In the genomic region with DNA sequence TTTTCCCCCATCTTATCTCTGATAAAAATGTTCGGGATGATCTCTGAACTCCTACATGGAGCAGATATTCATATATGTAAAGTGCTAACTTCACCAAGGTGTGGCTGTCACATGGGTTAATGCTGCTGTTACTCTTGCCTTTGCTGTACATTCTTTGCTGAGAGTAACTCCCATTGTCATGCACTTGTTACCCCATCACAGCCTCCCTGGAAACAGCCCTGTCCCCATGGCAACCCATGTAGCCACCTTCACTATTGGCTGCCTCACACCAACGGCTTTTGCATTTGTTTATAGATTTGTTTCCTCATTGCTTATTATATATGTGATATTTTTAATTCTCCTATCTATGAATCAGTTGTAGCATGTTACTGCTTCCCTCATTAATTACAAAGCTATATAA, we compare ENCODE assay signal across 19 cellular contexts. TPM values are rescaled to one million over a fixed set of nuclear protein-coding genes. Genes with fewer than 3 reads are reported as not detected.
DNase-seq lines count a peak whose midpoint lies in the region; ATAC-seq, FAIRE-seq and TF ChIP-seq lines count a peak whose summit lies in the region.
"Had no signal": no experiment of that assay in that cellular context is flagged by ENCODE, and none has a peak within 500 bp of the region (broad histone marks: within the 10 kb centered on the region; RNA-seq: fewer than 3 reads in every experiment).

No MANE protein-coding gene starts in this region.

- H3K4me1 Mint-ChIP-seq in CD8-positive, alpha-beta T cell (ENCODE audit: low read depth), result no peaks in the 10 kb centered on the region
- H3K4me1 Mint-ChIP-seq: CD8-positive, alpha-beta memory T cell had no signal

- DNase-seq in NCI-H748 (lab: John Stamatoyannopoulos, UW; ENCODE audit: unreplicated experiment), result peak; percentile 53
- DNase-seq in NCI-H748 treated with DMSO at 0.1 percent for 48 hours (lab: John Stamatoyannopoulos, UW), result no peak
- no peak for DNase-seq in H1 (ENCODE audit: low read depth in 1 of 2, low spot score in 2 of 2)
- no peak for DNase-seq in neuronal stem cell (ENCODE audit: low spot score)
- no peak for DNase-seq in cardiac septum (ENCODE audit: low spot score)
- no peak for DNase-seq in MG63
- DNase-seq in CD8-positive, alpha-beta T cell, result no peak
- DNase-seq: CD8-positive, alpha-beta memory T cell; NCI-H1092; NCI-H1436 treated with DMSO at 0.1 percent for 48 hours; NCI-H2029; NCI-H2227 treated with DMSO at 0.1 percent for 48 hours; NCI-H524; Peyer's patch; SW 1271 had no signal

- H3K23me2 ChIP-seq in H1 (ENCODE audit: low read depth, low read length), result no peaks in the 10 kb centered on the region

- no peak overlapping the region for H2BK5ac ChIP-seq in H1 (ENCODE audit: low read depth, low read length)
- H2BK5ac ChIP-seq in neuronal stem cell (ENCODE audit: low read length), result no peak overlapping the region

- no peak overlapping the region for H3K4me3 Mint-ChIP-seq in CD8-positive, alpha-beta T cell
- H3K4me3 Mint-ChIP-seq: CD8-positive, alpha-beta memory T cell had no signal

- no peak overlapping the region for H3K27ac Mint-ChIP-seq in CD8-positive, alpha-beta T cell
- H3K27ac Mint-ChIP-seq: CD8-positive, alpha-beta memory T cell had no signal

- H3K79me1 ChIP-seq in H1 (ENCODE audit: low read depth, low read length) (no peaks in the 10 kb centered on the region), neuronal stem cell (ENCODE audit: low read depth, low read length) (no peaks in the 10 kb centered on the region)

- H3K79me2 ChIP-seq in H1 (ENCODE audit: control insufficient read depth in 1 of 2, insufficient read depth in 2 of 2, low read length in 2 of 2), result no peaks in the 10 kb centered on the region

- H4K91ac ChIP-seq in H1 (replicated peaks; ENCODE audit: insufficient read length, low read length) (no peak overlapping the region), neuronal stem cell (ENCODE audit: low read depth, low read length, poor library complexity) (no peak overlapping the region)

- H2BK15ac ChIP-seq in H1 (ENCODE audit: low read length) (no peak overlapping the region), neuronal stem cell (ENCODE audit: low read length) (no peak overlapping the region)

- no peak for TF ChIP-seq CTCF in H1 (IDR thresholded peaks at IDR 0.05; ENCODE audit: control extremely low read depth in 1 of 3, insufficient read depth in 1 of 3, low read depth in 1 of 3, low read length in 3 of 3)
- TF ChIP-seq CTCF in CD8-positive, alpha-beta T cell (IDR thresholded peaks at IDR 0.05), result no peak

- H3K14ac ChIP-seq in H1 (ENCODE audit: insufficient read length) (no peak overlapping the region), neuronal stem cell (ENCODE audit: low read length) (no peak overlapping the region)

- no peak for TF ChIP-seq RAD21 in H1 (IDR thresholded peaks at IDR 0.05 in 1 of 2, conservative IDR thresholded peaks at IDR 0.05 in 1 of 2; ENCODE audit: low read depth in 2 of 2, low read length in 2 of 2)

- H2BK20ac ChIP-seq in H1 (ENCODE audit: low read length), result no peak overlapping the region

- H3K23ac ChIP-seq in H1 (ENCODE audit: insufficient read length), result no peak overlapping the region
- H3K23ac ChIP-seq in neuronal stem cell (ENCODE audit: low read depth, low read length, poor library complexity), result no peak overlapping the region

- H2AK5ac ChIP-seq in H1 (ENCODE audit: low read depth, low read length), result no peak overlapping the region
- H2AK5ac ChIP-seq in neuronal stem cell (ENCODE audit: low read depth, low read length), result no peak overlapping the region

- H3K36me3 Mint-ChIP-seq in CD8-positive, alpha-beta T cell, result no peaks in the 10 kb centered on the region

- no peak overlapping the region for H3K56ac ChIP-seq in H1 (replicated peaks; ENCODE audit: insufficient read length, low read depth, low read length)

- 89% methylated on average over 2 of the region's 2 CpGs; no CpG with 5 or more reads in 1 of the 2 experiments for WGBS in H1 (ENCODE audit: extremely low coverage in 1 of 2, insufficient coverage in 1 of 2, insufficient read length in 1 of 2, insufficient replicate concordance in 2 of 2, low coverage in 1 of 2, low lambda C conversion rate in 2 of 2, missing lambda C conversion rate in 1 of 2), 2 experiments
- no CpG with 5 or more reads among the region's 2 CpGs for WGBS in neuronal stem cell (ENCODE audit: extremely low coverage in 2 of 2, insufficient read length in 2 of 2, insufficient replicate concordance in 1 of 2), 2 donors

- H3K4me2 ChIP-seq in H1 (ENCODE audit: insufficient read depth in 1 of 2, low read depth in 2 of 2, low read length in 2 of 2) (no peak overlapping the region), neuronal stem cell (ENCODE audit: insufficient read depth, low read length, poor library complexity, severe bottlenecking) (no peak overlapping the region)
- H3K4me2 ChIP-seq: BLaER1 treated with 17β-estradiol and CSF1 and Interleukin-3, amounts not matched to agents 10 nM and 100 nM; KMS-11 had no signal

- TF ChIP-seq EP300 in H1 (IDR thresholded peaks at IDR 0.05; ENCODE audit: borderline replicate concordance in 1 of 2, low read depth in 2 of 2, low read length in 2 of 2), result no peak

- H3K4me3 ChIP-seq in H1 (ENCODE audit: extremely low read depth in 1 of 4, insufficient read depth in 2 of 4, low read depth in 3 of 4, low read length in 4 of 4) (no peak overlapping the region), neuronal stem cell (ENCODE audit: low read length in 2 of 2) (no peak overlapping the region), MG63 (no peak overlapping the region)
- no peak overlapping the region for H3K4me3 ChIP-seq in CD8-positive, alpha-beta T cell (ENCODE audit: low read depth, low read length)
- H3K4me3 ChIP-seq: BLaER1 treated with 17β-estradiol and CSF1 and Interleukin-3, amounts not matched to agents 10 nM and 100 nM; Peyer's patch had no signal

- H2AFZ ChIP-seq in H1 (ENCODE audit: low read length), result no peak overlapping the region
- H2AFZ ChIP-seq in neuronal stem cell (ENCODE audit: low read length), result no peak overlapping the region

- H4K5ac ChIP-seq in H1 (ENCODE audit: insufficient read length, low read depth, low read length), result no peak overlapping the region

- H3K27me3 ChIP-seq in H1 (replicated peaks in 1 of 4; ENCODE audit: control insufficient read depth in 3 of 4, extremely low read depth in 1 of 4, insufficient read depth in 3 of 4, low read length in 3 of 4), result no peaks in the 10 kb centered on the region
- no peaks in the 10 kb centered on the region for H3K27me3 ChIP-seq in neuronal stem cell (ENCODE audit: control insufficient read depth in 3 of 3, insufficient read depth in 3 of 3, low read depth in 1 of 3, low read length in 3 of 3)
- no peaks in the 10 kb centered on the region for H3K27me3 ChIP-seq in MG63
- peaks cover 4% of the 10 kb centered on the region for H3K27me3 ChIP-seq in CD8-positive, alpha-beta T cell (ENCODE audit: insufficient read depth, low read length)
- H3K27me3 ChIP-seq: BLaER1 treated with 17β-estradiol and CSF1 and Interleukin-3, amounts not matched to agents 10 nM and 100 nM; Peyer's patch had no signal

- H3K9ac ChIP-seq in H1 (replicated peaks in 1 of 4; ENCODE audit: extremely low read depth in 1 of 4, low read depth in 3 of 4, low read length in 3 of 4) (no peak overlapping the region), neuronal stem cell (ENCODE audit: low read depth, low read length, poor library complexity) (peak overlapping the region; percentile 37)
- H3K9ac ChIP-seq: BLaER1 treated with 17β-estradiol and CSF1 and Interleukin-3, amounts not matched to agents 10 nM and 100 nM; KMS-11 had no signal

- H4K20me1 ChIP-seq in H1 (replicated peaks in 1 of 2; ENCODE audit: control insufficient read depth in 1 of 2, insufficient read depth in 2 of 2, low read length in 2 of 2), result no peaks in the 10 kb centered on the region
- H4K20me1 ChIP-seq: BLaER1 treated with 17β-estradiol and CSF1 and Interleukin-3, amounts not matched to agents 10 nM and 100 nM had no signal

- peak; percentile 57 for ATAC-seq in HG03354 (IDR thresholded peaks at IDR 0.05; ENCODE audit: poor library complexity, severe bottlenecking, unreplicated experiment)
- no peak for ATAC-seq in CD8-positive, alpha-beta T cell

- TF ChIP-seq POLR2A in H1 (IDR thresholded peaks at IDR 0.05; ENCODE audit: control extremely low read depth in 1 of 2, low read depth in 2 of 2, low read length in 2 of 2), result no peak

- H3K4me1 ChIP-seq in H1 (replicated peaks in 1 of 4; ENCODE audit: control insufficient read depth in 3 of 4, insufficient read depth in 4 of 4, low read length in 3 of 4) (peaks cover 0 to 3% (median 1%) of the 10 kb centered on the region in 4 experiments; a peak in 2 of 7 replicates), neuronal stem cell (ENCODE audit: control insufficient read depth in 2 of 2, insufficient read depth in 1 of 2, low read depth in 1 of 2, low read length in 2 of 2) (peaks cover 0 to 1% of the 10 kb centered on the region in 2 donors)
- H3K4me1 ChIP-seq in CD8-positive, alpha-beta T cell (ENCODE audit: insufficient read depth, low read length), result no peaks in the 10 kb centered on the region
- H3K4me1 ChIP-seq: Peyer's patch had no signal

- POLR2A ChIA-PET in H1 (lab: Charles Lee; ENCODE audit: partially characterized antibody), result no interaction called here
- POLR2A ChIA-PET in CD8-positive, alpha-beta T cell (lab: Charles Lee), result no interaction called here

- H4K8ac ChIP-seq in H1 (ENCODE audit: extremely low read depth, insufficient read depth, low read length) (no peak overlapping the region), neuronal stem cell (ENCODE audit: low read depth, low read length) (no peak overlapping the region)

- H3K4ac ChIP-seq in H1 (replicated peaks; ENCODE audit: insufficient read length, low read depth, low read length) (no peak overlapping the region), neuronal stem cell (ENCODE audit: low read length) (no peak overlapping the region)

- no peak overlapping the region for H2BK12ac ChIP-seq in H1 (ENCODE audit: low read depth, low read length)
- H2BK12ac ChIP-seq in neuronal stem cell (ENCODE audit: low read length), result no peak overlapping the region

- no peak for FAIRE-seq in H1 (lab: Jason Lieb, UNC)
- FAIRE-seq: D721Med had no signal

- H3K36me3 ChIP-seq in H1 (ENCODE audit: control insufficient read depth in 2 of 4, insufficient read depth in 4 of 4, low read length in 3 of 4) (no peaks in the 10 kb centered on the region), neuronal stem cell (replicated peaks in 1 of 2; ENCODE audit: control insufficient read depth in 2 of 2, insufficient read depth in 2 of 2, low read length in 2 of 2) (no peaks in the 10 kb centered on the region), MG63 (no peaks in the 10 kb centered on the region)
- H3K36me3 ChIP-seq in CD8-positive, alpha-beta T cell (ENCODE audit: insufficient read depth, low read length), result no peaks in the 10 kb centered on the region
- H3K36me3 ChIP-seq: BLaER1 treated with 17β-estradiol and CSF1 and Interleukin-3, amounts not matched to agents 10 nM and 100 nM; Peyer's patch had no signal

- no peak overlapping the region for H2BK120ac ChIP-seq in H1 (replicated peaks; ENCODE audit: low read depth, low read length)
- H2BK120ac ChIP-seq in neuronal stem cell (ENCODE audit: low read depth, low read length), result no peak overlapping the region

- H3K27me3 Mint-ChIP-seq in CD8-positive, alpha-beta T cell (ENCODE audit: low read depth), result peaks cover 4% of the 10 kb centered on the region

- CTCF ChIA-PET in H1 (lab: Charles Lee; ENCODE audit: partially characterized antibody), result interaction anchor here (0.7 to 1.3 kb wide), 3 partner anchors 10 to 1153 kb away, joined by 3 to 5 read pairs (median 3); no protein-coding TSS in a partner anchor
- CTCF ChIA-PET in CD8-positive, alpha-beta T cell (lab: Charles Lee), result no interaction called here

- H3K9me3 Mint-ChIP-seq in CD8-positive, alpha-beta T cell, result no peaks in the 10 kb centered on the region
- H3K9me3 Mint-ChIP-seq: CD8-positive, alpha-beta memory T cell had no signal

- no peaks in the 10 kb centered on the region for H3K9me3 ChIP-seq in H1 (ENCODE audit: insufficient read depth in 2 of 2, low read depth in 1 of 2, low read length in 1 of 2)
- H3K9me3 ChIP-seq in neuronal stem cell (replicated peaks in 1 of 2; ENCODE audit: control insufficient read depth in 2 of 2, insufficient read depth in 1 of 2, low read depth in 1 of 2, low read length in 2 of 2), result no peaks in the 10 kb centered on the region
- no peaks in the 10 kb centered on the region for H3K9me3 ChIP-seq in MG63
- H3K9me3 ChIP-seq in CD8-positive, alpha-beta T cell (ENCODE audit: low read length), result no peaks in the 10 kb centered on the region
- H3K9me3 ChIP-seq: BLaER1 treated with 17β-estradiol and CSF1 and Interleukin-3, amounts not matched to agents 10 nM and 100 nM; Peyer's patch had no signal

- no peak overlapping the region for H3K18ac ChIP-seq in H1 (ENCODE audit: extremely low read depth, low read length)
- no peak overlapping the region for H3K18ac ChIP-seq in neuronal stem cell (ENCODE audit: low read length)

- intact Hi-C loops in cardiac septum (cut with DNase I), result loop anchor here (10.0 kb wide), 1 partner anchor 950 kb away; no protein-coding TSS in a partner anchor
- intact Hi-C loops in CD8-positive, alpha-beta T cell (cut with DNase I, micrococcal nuclease), result no loop called here

- H3K27ac ChIP-seq in H1 (ENCODE audit: low read depth, low read length), result no peak overlapping the region
- no peak overlapping the region for H3K27ac ChIP-seq in neuronal stem cell (replicated peaks; ENCODE audit: low read length)
- no peak overlapping the region for H3K27ac ChIP-seq in CD8-positive, alpha-beta T cell (ENCODE audit: low read depth, low read length)
- H3K27ac ChIP-seq: BLaER1 treated with 17β-estradiol and CSF1 and Interleukin-3, amounts not matched to agents 10 nM and 100 nM; KMS-11; Peyer's patch had no signal

RNA-seq across cellular contexts. Expression of a gene that starts 17.3 kb away (rescaled TPM):
- 23.1 and 24.2 TPM in 2 replicates for total RNA-seq in H1 (2021; fragmentation: NEBNext Ultra II Directional; extraction: Animal tissue kit (Norgen Biotek cat#: 25700))
- polyA plus RNA-seq in H1 (2011; rRNA removed), result 2.8 and 4.6 TPM in 2 replicates
- 6.6 TPM for polyA plus RNA-seq in H1 (2011; cell fraction: cytosol; rRNA removed)
- polyA plus RNA-seq in H1 (2011; cell fraction: nucleus; rRNA removed), result 4.0 TPM
- polyA plus RNA-seq in H1 (2012, experiment 1 of 2), result 6.4 to 13.9 TPM (median 9.6 TPM) in 4 replicates
- polyA plus RNA-seq in H1 (2012, experiment 2 of 2), result 0.96 TPM
- polyA plus RNA-seq in H1 (2013, experiment 1 of 2), result 11.8 TPM
- polyA plus RNA-seq in H1 (2013, experiment 2 of 2), result 10.1 TPM
- 27.6 and 29.1 TPM in 2 replicates for polyA minus RNA-seq in H1 (2011; rRNA and poly(A)+ RNA removed)
- polyA minus RNA-seq in H1 (2011; cell fraction: cytosol; rRNA and poly(A)+ RNA removed), result 13.3 TPM
- 42.2 TPM for polyA minus RNA-seq in H1 (2011; cell fraction: nucleus; rRNA and poly(A)+ RNA removed)
- polyA plus RNA-seq in neuronal stem cell (2013, experiment 1 of 2), result 5.8 TPM
- 6.2 TPM for polyA plus RNA-seq in neuronal stem cell (2013, experiment 2 of 2)
- total RNA-seq in cardiac septum, result 36.5 TPM
- 28.8 and 44.3 TPM in 2 replicates for total RNA-seq in MG63 (2014; rRNA removed; shearing (Covaris generic); ENCODE audit: low replicate concordance)
- 1 to 10 TPM; 9.7 to 9.9 TPM for total RNA-seq in CD8-positive, alpha-beta T cell
